Comparison of ENCODE assay signal across 8 cellular contexts in the genomic region with DNA sequence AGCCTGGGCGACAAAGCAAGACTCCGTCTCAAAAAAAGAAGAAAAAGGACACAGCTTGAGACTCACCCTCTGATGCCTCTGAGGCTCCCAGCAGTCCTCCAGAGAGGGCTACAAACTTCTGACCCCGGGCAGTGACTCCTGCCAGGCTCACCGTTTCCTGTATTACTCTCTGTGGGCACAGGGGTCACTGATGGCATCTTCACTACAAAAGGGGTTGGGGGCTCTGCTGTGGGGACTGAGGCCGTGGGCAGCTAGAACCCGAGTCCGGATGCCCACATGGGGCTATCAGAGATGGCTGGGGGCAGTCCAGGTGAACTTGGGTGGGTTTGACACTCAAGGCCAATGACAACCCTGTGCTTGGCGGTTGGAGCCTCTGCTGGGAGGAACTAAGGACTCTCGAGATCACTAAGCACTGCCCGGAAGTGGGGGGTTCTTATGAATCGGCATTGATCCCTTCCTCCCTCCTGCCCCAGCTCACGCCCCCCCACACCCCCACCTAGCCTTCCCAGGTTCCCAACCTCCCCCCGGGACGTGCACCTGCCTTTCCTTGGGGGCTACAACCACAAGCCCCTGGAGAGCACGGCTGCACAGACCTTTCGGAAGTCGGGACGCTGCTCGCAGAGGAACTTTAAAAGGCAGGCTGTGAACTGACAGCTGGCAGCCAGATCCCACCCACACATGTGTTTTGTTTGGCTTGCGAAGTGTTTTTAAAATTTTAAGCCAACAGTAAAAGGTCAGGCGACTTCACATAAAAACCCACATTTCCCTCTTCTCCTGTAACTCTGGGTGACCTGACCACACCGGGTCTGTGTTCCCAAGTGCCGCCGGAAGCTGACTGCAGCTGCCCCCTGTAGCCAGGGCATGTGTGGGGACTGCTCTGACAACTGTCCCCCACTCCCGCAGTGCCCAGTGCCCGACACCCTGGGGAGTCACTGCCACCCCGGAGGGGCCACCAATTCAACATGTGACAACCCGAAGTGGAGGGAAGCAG. TPM values are rescaled to one million over a fixed set of nuclear protein-coding genes. Genes with fewer than 3 reads are reported as not detected.
A peak's percentile ranks its signal among the peaks of the same experiment; 100 is the strongest.
DNase-seq lines count a peak whose midpoint lies in the region; ATAC-seq, FAIRE-seq and TF ChIP-seq lines count a peak whose summit lies in the region.
"Had no signal": no experiment of that assay in that cellular context is flagged by ENCODE, and none has a peak within 500 bp of the region (broad histone marks: within the 10 kb centered on the region; RNA-seq: fewer than 3 reads in every experiment).

No MANE protein-coding gene starts in this region.

- FAIRE-seq in GM19239 (lab: Jason Lieb, UNC) = peak; percentile 49
- FAIRE-seq: islet of Langerhans had no signal

- DNase-seq in GM19239 (ENCODE audit: insufficient read length, low spot score) (peak; percentile 74), fibroblast of mammary gland (ENCODE audit: low read depth) (peak; percentile 74), middle frontal gyrus (ENCODE audit: extremely low spot score, low spot score) (no peak), SIG-M5 (lab: John Stamatoyannopoulos, UW) (no peak)

- peaks cover 35% of the 10 kb centered on the region for H3K4me1 ChIP-seq in OCI-LY3 (ENCODE audit: low read length)
- H3K4me1 ChIP-seq in skeletal muscle tissue (ENCODE audit: control insufficient read depth in 3 of 3, insufficient read depth in 3 of 3, low read length in 3 of 3) = peaks cover 47 to 88% (median 57%) of the 10 kb centered on the region in 3 donors

- peak overlapping the region; percentile 59 for H3K4me2 ChIP-seq in OCI-LY3 (ENCODE audit: low read length)

- H3K9ac ChIP-seq in OCI-LY3 (ENCODE audit: low read length) = no peak overlapping the region
- H3K9ac ChIP-seq in skeletal muscle tissue (ENCODE audit: low read depth in 1 of 3, low read length in 3 of 3) = peak overlapping the region; percentile 68 to 88 (median 83)

- TF ChIP-seq CTCF in OCI-LY3 (IDR thresholded peaks at IDR 0.05; ENCODE audit: low read depth, low read length) (no peak), fibroblast of mammary gland (conservative IDR thresholded peaks at IDR 0.05; ENCODE audit: control insufficient read depth, insufficient read depth, low read depth, low read length) (no peak)

- no peak for ATAC-seq in HG02678 (IDR thresholded peaks at IDR 0.05; ENCODE audit: unreplicated experiment)

- no peak overlapping the region for H2AFZ ChIP-seq in OCI-LY3 (ENCODE audit: low read depth, low read length)

- H3K36me3 ChIP-seq in OCI-LY3 (replicated peaks; ENCODE audit: low read depth, low read length) (no peaks in the 10 kb centered on the region), skeletal muscle tissue (ENCODE audit: control insufficient read depth in 3 of 3, insufficient read depth in 3 of 3, low read length in 3 of 3) (no peaks in the 10 kb centered on the region)

- peaks cover 21% of the 10 kb centered on the region for H3K79me2 ChIP-seq in OCI-LY3 (ENCODE audit: low read length)

- H3K27me3 ChIP-seq in OCI-LY3 (ENCODE audit: low read depth, low read length) (no peaks in the 10 kb centered on the region), skeletal muscle tissue (ENCODE audit: control insufficient read depth in 3 of 3, insufficient read depth in 3 of 3, low read length in 3 of 3) (no peaks in the 10 kb centered on the region)

- H3K9me3 ChIP-seq in OCI-LY3 (ENCODE audit: insufficient read depth, low read length) = no peaks in the 10 kb centered on the region
- H3K9me3 ChIP-seq in skeletal muscle tissue (ENCODE audit: control insufficient read depth in 3 of 3, low read length in 3 of 3) = no peaks in the 10 kb centered on the region

- peaks cover 75% of the 10 kb centered on the region for H4K20me1 ChIP-seq in OCI-LY3 (ENCODE audit: insufficient read depth, low read length)

- H3K4me3 ChIP-seq in OCI-LY3 (ENCODE audit: low read length) (peak overlapping the region; percentile 59), fibroblast of mammary gland (ENCODE audit: control insufficient read depth, low read depth, low read length) (no peak overlapping the region), skeletal muscle tissue (ENCODE audit: low read length in 3 of 3) (peak overlapping the region; percentile 48 to 67 (median 56))

- H3K27ac ChIP-seq in OCI-LY3 (ENCODE audit: low read length) (no peak overlapping the region), skeletal muscle tissue (ENCODE audit: low read depth, low read length) (peak overlapping the region; percentile 96)

RNA-seq across cellular contexts. Expression of gene RALGDS, which starts 5.0 kb away (rescaled TPM):
- total RNA-seq in skeletal muscle tissue = 26.1 TPM

RNA-seq across cellular contexts. Expression of gene GBGT1, which starts 37.7 kb away (rescaled TPM):
- 2.6 TPM for total RNA-seq in skeletal muscle tissue

Comparison
In these comparisons a context has a peak if more than half of its experiments do, and no peak if none do; other contexts are left out.
1. DNase-seq: peak in GM19239 (single experiment) and fibroblast of mammary gland (single experiment); none in middle frontal gyrus (single experiment) and SIG-M5 (single experiment).